ENCODE assay signal across 8 cellular contexts in genomic region chr2:70901235-70902066, GRCh38. TPM values are rescaled to one million over a fixed set of nuclear protein-coding genes. Genes with fewer than 3 reads are reported as not detected.
DNase-seq lines count a peak whose midpoint lies in the region; ATAC-seq and TF ChIP-seq lines count a peak whose summit lies in the region.

No MANE protein-coding gene starts in this region.

- no peak overlapping the region for H3K9ac ChIP-seq in mammary epithelial cell (ENCODE audit: insufficient read depth, low read length)

- CTCF ChIA-PET in mammary epithelial cell (lab: Charles Lee; ENCODE audit: low non-redundant PET), result no interaction called here

- BruUV-seq in mammary epithelial cell (replicated peaks; lab: Mats Ljungman, UMichigan), result no TSS peak

- H3K27me3 ChIP-seq in mammary epithelial cell (ENCODE audit: insufficient read depth, low read length) (peaks cover 41% of the 10 kb centered on the region), left lung (peaks cover 92 to 100% of the 10 kb centered on the region in 2 donors), tibial artery (peaks cover 0 to 96% of the 10 kb centered on the region in 2 donors)

- in situ Hi-C loops in mammary epithelial cell (cut with MboI; ENCODE audit: low sequenced_read_pairs in 2 of 2), result no loop called here

- peak; percentile 61 for ATAC-seq in left lung
- no peak for ATAC-seq in GM18858 (IDR thresholded peaks at IDR 0.05; ENCODE audit: unreplicated experiment)
- ATAC-seq in GM21528 (IDR thresholded peaks at IDR 0.05; ENCODE audit: low FRiP score, unreplicated experiment), result no peak

- H3K9me3 ChIP-seq in mammary epithelial cell (replicated peaks; ENCODE audit: insufficient read depth, low read length) (no peaks in the 10 kb centered on the region), left lung (no peaks in the 10 kb centered on the region), tibial artery (no peaks in the 10 kb centered on the region)

- no peaks in the 10 kb centered on the region for H3K79me2 ChIP-seq in mammary epithelial cell (ENCODE audit: insufficient read depth, low read length)

- H3K4me1 ChIP-seq in mammary epithelial cell (ENCODE audit: insufficient read depth, low read length) (peaks cover 10% of the 10 kb centered on the region), left lung (peaks cover 7 to 29% of the 10 kb centered on the region in 2 donors), tibial artery (peaks cover 0 to 35% (median 28%) of the 10 kb centered on the region in 4 donors)

- intact Hi-C loops in mammary epithelial cell (cut with micrococcal nuclease), result no loop called here
- intact Hi-C loops in left lung (cut with DNase I), result no loop called here
- intact Hi-C loops in tibial artery (cut with DNase I; ENCODE audit: low total_unique reads), result no loop called here

- H2AFZ ChIP-seq in mammary epithelial cell (ENCODE audit: low read depth, low read length), result peak overlapping the region; percentile 73

- H3K27ac ChIP-seq in mammary epithelial cell (ENCODE audit: insufficient read depth, low read depth, low read length) (no peak overlapping the region), left lung (peak overlapping the region in 1 of 2 donors; percentile 48), tibial artery (peak overlapping the region; percentile 18 to 19)

- peak; percentile 20 for DNase-seq in DMS53 treated with DMSO at 0.1 percent for 48 hours (lab: John Stamatoyannopoulos, UW; ENCODE audit: unreplicated experiment)
- DNase-seq in MV-4-11 (lab: John Stamatoyannopoulos, UW), result peak; percentile 32
- DNase-seq in mammary epithelial cell, result no peak
- no peak for DNase-seq in left lung
- DNase-seq in tibial artery, result no peak
- DNase-seq in NCI-H187 treated with DMSO at 0.1 percent for 48 hours (lab: John Stamatoyannopoulos, UW), result no peak

- TF ChIP-seq CTCF in mammary epithelial cell (conservative IDR thresholded peaks at IDR 0.05 in 1 of 2, IDR thresholded peaks at IDR 0.05 in 1 of 2; ENCODE audit: extremely low read depth in 1 of 2, insufficient read depth in 1 of 2, low read depth in 1 of 2, low read length in 2 of 2) (no peak), left lung (IDR thresholded peaks at IDR 0.05) (no peak), tibial artery (IDR thresholded peaks at IDR 0.05) (no peak)

- no peaks in the 10 kb centered on the region for H4K20me1 ChIP-seq in mammary epithelial cell (ENCODE audit: insufficient read depth, low read length)

- peak overlapping the region; percentile 3 to 49 (median 44) for H3K4me3 ChIP-seq in mammary epithelial cell (replicated peaks in 1 of 3; ENCODE audit: insufficient read depth in 1 of 3, low read depth in 2 of 3, low read length in 3 of 3)
- H3K4me3 ChIP-seq in left lung, result peak overlapping the region; percentile 37 to 45
- peak overlapping the region; percentile 51 to 60 for H3K4me3 ChIP-seq in tibial artery

- dilution Hi-C loops in mammary epithelial cell (cut with HindIII; ENCODE audit: low sequenced_read_pairs), result no loop called here

- H3K4me2 ChIP-seq in mammary epithelial cell (ENCODE audit: insufficient read depth, low read depth, low read length), result peak overlapping the region; percentile 86

- 46% methylated on average over 29 of the region's 77 CpGs for WGBS in mammary epithelial cell (ENCODE audit: low coverage, missing lambda C conversion rate)

- no peaks in the 10 kb centered on the region for H3K36me3 ChIP-seq in mammary epithelial cell (ENCODE audit: insufficient read depth, low read length)
- H3K36me3 ChIP-seq in left lung, result no peaks in the 10 kb centered on the region
- no peaks in the 10 kb centered on the region for H3K36me3 ChIP-seq in tibial artery

RNA-seq across cellular contexts. Expression of gene VAX2, which starts 1.1 kb away (rescaled TPM):
- total RNA-seq in mammary epithelial cell (under 1 TPM in 1 of 2 donors, not detected in 1; 0.67 TPM), left lung (1 to 10 TPM in 1 of 2 donors, under 1 TPM in 1; 0.71 to 1.3 TPM)
- polyA plus RNA-seq in mammary epithelial cell, result not detected
- polyA minus RNA-seq in mammary epithelial cell, result not detected

RNA-seq across cellular contexts. Expression of gene ATP6V1B1, which starts 34.2 kb away (rescaled TPM):
- 1 to 10 TPM in 1 of 2 donors, not detected in 1; 1.3 TPM for total RNA-seq in mammary epithelial cell
- 0.03 TPM for polyA plus RNA-seq in mammary epithelial cell
- not detected for polyA minus RNA-seq in mammary epithelial cell
- total RNA-seq in left lung, result under 1 TPM; 0.76 to 0.89 TPM

Comparison
In these comparisons a context has a peak if more than half of its experiments do, and no peak if none do; other contexts are left out.
1. DNase-seq: peak in DMS53 treated with DMSO at 0.1 percent for 48 hours (single experiment) and MV-4-11 (single experiment); none in mammary epithelial cell (single experiment), left lung (0 of 2), tibial artery (0 of 2) and NCI-H187 treated with DMSO at 0.1 percent for 48 hours (single experiment).
2. Peak in every context shown above with its lines, with median percentiles within 50 percentile points of each other: H3K4me3 ChIP-seq.